ENCODE assay signal across 16 cellular contexts in genomic region chr12:68310370-68310769, GRCh38. TPM values are rescaled to one million over a fixed set of nuclear protein-coding genes. Genes with fewer than 3 reads are reported as not detected.
DNase-seq lines count a peak whose midpoint lies in the region; ATAC-seq and TF ChIP-seq lines count a peak whose summit lies in the region.
"Had no signal": no experiment of that assay in that cellular context is flagged by ENCODE, and none has a peak within 500 bp of the region (broad histone marks: within the 10 kb centered on the region; RNA-seq: fewer than 3 reads in every experiment).

No MANE protein-coding gene starts in this region.

- no peaks in the 10 kb centered on the region for H3K9me3 ChIP-seq in sigmoid colon
- no peaks in the 10 kb centered on the region for H3K9me3 ChIP-seq in heart right ventricle

- TF ChIP-seq CTCF in sigmoid colon (IDR thresholded peaks at IDR 0.05), result no peak
- no peak for TF ChIP-seq CTCF in heart right ventricle (IDR thresholded peaks at IDR 0.05)

- H3K4me3 ChIP-seq in sigmoid colon (no peak overlapping the region), heart right ventricle (no peak overlapping the region)

- TF ChIP-seq POLR2A in sigmoid colon (IDR thresholded peaks at IDR 0.05), result no peak

- intact Hi-C loops in sigmoid colon (cut with DNase I) (loop anchor here (10.0 kb wide), 1 partner anchor 266 kb away; no protein-coding TSS in a partner anchor), heart right ventricle (cut with DNase I) (loop anchor here in 5 of 10 donors (5.0 to 10.0 kb wide), 4 partner anchors 88 to 956 kb away; no protein-coding TSS in a partner anchor)

- H3K27me3 ChIP-seq in sigmoid colon (no peaks in the 10 kb centered on the region), heart right ventricle (no peaks in the 10 kb centered on the region)

- no peak for TF ChIP-seq EP300 in sigmoid colon (IDR thresholded peaks at IDR 0.05)

- H3K4me1 ChIP-seq in sigmoid colon (peaks cover 0 to 7% (median 0%) of the 10 kb centered on the region in 4 donors), heart right ventricle (no peaks in the 10 kb centered on the region)

- H3K27ac ChIP-seq in epithelial cell of prostate, result peak overlapping the region; percentile 32
- peak overlapping the region in 1 of 4 donors; percentile 31 for H3K27ac ChIP-seq in sigmoid colon
- H3K27ac ChIP-seq in heart right ventricle, result no peak overlapping the region

- peaks cover 24 to 96% (median 39%) of the 10 kb centered on the region in 4 donors for H3K36me3 ChIP-seq in sigmoid colon
- H3K36me3 ChIP-seq in heart right ventricle, result peaks cover 0 to 95% (median 23%) of the 10 kb centered on the region in 9 donors

- no peak for ATAC-seq in heart right ventricle
- ATAC-seq: activated T-cell treated with anti-CD3 and anti-CD28 coated beads, Interleukin-2, amount 50 U/mL, for 72 hours; HepG2 had no signal

- 75 to 89% methylated on average over 2 of the region's 2 CpGs for WGBS in sigmoid colon, 2 donors
- WGBS in heart right ventricle, 2 donors, result 77 to 83% methylated on average over 2 of the region's 2 CpGs

- DNase-seq in EH (ENCODE audit: low read depth) (peak; percentile 94), RPMI7951 (ENCODE audit: low read depth) (peak; percentile 4), epithelial cell of prostate (ENCODE audit: low read depth, low spot score) (peak; percentile 69), pulmonary artery endothelial cell (ENCODE audit: low read depth, low spot score) (peak; percentile 57), sigmoid colon (no peak), heart right ventricle (no peak), ecto neural progenitor cell (ENCODE audit: low spot score) (no peak)
- DNase-seq in stimulated activated CD4-positive, alpha-beta T cell treated with anti-CD3 and anti-CD28 coated beads, Interleukin-15, amount 100 ng/mL, for 24 hours, result no peak
- DNase-seq: activated CD4-positive, alpha-beta T cell treated with anti-CD3 and anti-CD28 coated beads, Interleukin-2, amount 10 ng/mL, durations not matched to agents 7 days and 5 days; activated T-cell treated with anti-CD3 and anti-CD28 coated beads, Interleukin-2, amount 50 U/mL, for 72 hours; aorta; CD8-positive, alpha-beta memory T cell; NCI-H1105; stimulated activated naive CD4-positive, alpha-beta T cell treated with Interleukin-2 at 50 U/mL for 16 hours; T-helper 2 cell had no signal

RNA-seq across cellular contexts. Expression of gene MDM1, which starts 21.8 kb away (rescaled TPM):
- total RNA-seq in RPMI7951 (2014; rRNA removed; shearing (Covaris generic)), result 7.7 and 8.7 TPM in 2 replicates
- 7.8 and 11.0 TPM in 2 replicates for total RNA-seq in pulmonary artery endothelial cell
- total RNA-seq in sigmoid colon, result 100 to 1,000 TPM in 1 of 4 donors, 10 to 100 TPM in 3; 73.3 to 113 (median 89.9) TPM
- polyA plus RNA-seq in sigmoid colon, result 1 to 10 TPM; 4.2 to 8.0 (median 5.4) TPM
- 1 to 10 TPM; 3.3 to 8.5 (median 6.2) TPM for total RNA-seq in heart right ventricle
- polyA plus RNA-seq in heart right ventricle, result 10 to 100 TPM in 1 of 2 donors, 1 to 10 TPM in 1; 4.3 to 11.8 TPM

RNA-seq across cellular contexts. Expression of gene IL22, which starts 57.0 kb away (rescaled TPM):
- total RNA-seq in RPMI7951 (2014; rRNA removed; shearing (Covaris generic)), result not detected in 2 replicates
- total RNA-seq in pulmonary artery endothelial cell, result not detected in 2 replicates
- total RNA-seq in sigmoid colon, result not detected
- 1 to 10 TPM in 1 of 3 donors, not detected in 2; 1.2 TPM for polyA plus RNA-seq in sigmoid colon
- total RNA-seq in heart right ventricle, result not detected
- not detected for polyA plus RNA-seq in heart right ventricle
- total RNA-seq: aorta, HepG2 had no signal
- polyA plus RNA-seq: aorta; CD8-positive, alpha-beta memory T cell; HepG2 had no signal

Comparison
In these comparisons a context has a peak if more than half of its experiments do, and no peak if none do; other contexts are left out.
1. DNase-seq: peak in EH (single experiment), RPMI7951 (single experiment), epithelial cell of prostate (single experiment) and pulmonary artery endothelial cell (single experiment); none in sigmoid colon (single experiment), heart right ventricle (0 of 2), stimulated activated CD4-positive, alpha-beta T cell treated with anti-CD3 and anti-CD28 coated beads, Interleukin-15, amount 100 ng/mL, for 24 hours (single experiment) and ecto neural progenitor cell (single experiment).